ENCODE assay signal across 1 cellular context in genomic region chr20:38162149-38162548, GRCh38.
TF ChIP-seq lines count a peak whose summit lies in the region.

No MANE protein-coding gene starts in this region.

TF ChIP-seq in liver, 16 proteins besides CTCF, POLR2A, EP300 and RAD21:
- TF ChIP-seq EGR1 (IDR thresholded peaks at IDR 0.05; ENCODE audit: low read depth in 2 of 2) (peak; percentile 50 to 71), HNF4A (conservative IDR thresholded peaks at IDR 0.05) (peak; percentile 98 to 99), FOXA1 (IDR thresholded peaks at IDR 0.05) (no peak), FOXA2 (IDR thresholded peaks at IDR 0.05) (peak; percentile 22), NR2F2 (IDR thresholded peaks at IDR 0.05) (peak; percentile 87), SP1 (IDR thresholded peaks at IDR 0.05) (peak; percentile 81), ATF3 (IDR thresholded peaks at IDR 0.05) (peak; percentile 23), HNF4G (IDR thresholded peaks at IDR 0.05) (peak; percentile 91), RXRA (IDR thresholded peaks at IDR 0.05) (peak; percentile 90 to 92), GABPA (IDR thresholded peaks at IDR 0.05 in 1 of 2, conservative IDR thresholded peaks at IDR 0.05 in 1 of 2) (peak; percentile 19 to 31), TAF1 (conservative IDR thresholded peaks at IDR 0.05) (no peak), YY1 (IDR thresholded peaks at IDR 0.05) (peak; percentile 36), JUND (IDR thresholded peaks at IDR 0.05) (peak in 1 of 2 donors; percentile 61)
- TF ChIP-seq, protein P1, sequence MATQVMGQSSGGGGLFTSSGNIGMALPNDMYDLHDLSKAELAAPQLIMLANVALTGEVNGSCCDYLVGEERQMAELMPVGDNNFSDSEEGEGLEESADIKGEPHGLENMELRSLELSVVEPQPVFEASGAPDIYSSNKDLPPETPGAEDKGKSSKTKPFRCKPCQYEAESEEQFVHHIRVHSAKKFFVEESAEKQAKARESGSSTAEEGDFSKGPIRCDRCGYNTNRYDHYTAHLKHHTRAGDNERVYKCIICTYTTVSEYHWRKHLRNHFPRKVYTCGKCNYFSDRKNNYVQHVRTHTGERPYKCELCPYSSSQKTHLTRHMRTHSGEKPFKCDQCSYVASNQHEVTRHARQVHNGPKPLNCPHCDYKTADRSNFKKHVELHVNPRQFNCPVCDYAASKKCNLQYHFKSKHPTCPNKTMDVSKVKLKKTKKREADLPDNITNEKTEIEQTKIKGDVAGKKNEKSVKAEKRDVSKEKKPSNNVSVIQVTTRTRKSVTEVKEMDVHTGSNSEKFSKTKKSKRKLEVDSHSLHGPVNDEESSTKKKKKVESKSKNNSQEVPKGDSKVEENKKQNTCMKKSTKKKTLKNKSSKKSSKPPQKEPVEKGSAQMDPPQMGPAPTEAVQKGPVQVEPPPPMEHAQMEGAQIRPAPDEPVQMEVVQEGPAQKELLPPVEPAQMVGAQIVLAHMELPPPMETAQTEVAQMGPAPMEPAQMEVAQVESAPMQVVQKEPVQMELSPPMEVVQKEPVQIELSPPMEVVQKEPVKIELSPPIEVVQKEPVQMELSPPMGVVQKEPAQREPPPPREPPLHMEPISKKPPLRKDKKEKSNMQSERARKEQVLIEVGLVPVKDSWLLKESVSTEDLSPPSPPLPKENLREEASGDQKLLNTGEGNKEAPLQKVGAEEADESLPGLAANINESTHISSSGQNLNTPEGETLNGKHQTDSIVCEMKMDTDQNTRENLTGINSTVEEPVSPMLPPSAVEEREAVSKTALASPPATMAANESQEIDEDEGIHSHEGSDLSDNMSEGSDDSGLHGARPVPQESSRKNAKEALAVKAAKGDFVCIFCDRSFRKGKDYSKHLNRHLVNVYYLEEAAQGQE (IDR thresholded peaks at IDR 0.05), result no peak
- TF ChIP-seq, protein P2, sequence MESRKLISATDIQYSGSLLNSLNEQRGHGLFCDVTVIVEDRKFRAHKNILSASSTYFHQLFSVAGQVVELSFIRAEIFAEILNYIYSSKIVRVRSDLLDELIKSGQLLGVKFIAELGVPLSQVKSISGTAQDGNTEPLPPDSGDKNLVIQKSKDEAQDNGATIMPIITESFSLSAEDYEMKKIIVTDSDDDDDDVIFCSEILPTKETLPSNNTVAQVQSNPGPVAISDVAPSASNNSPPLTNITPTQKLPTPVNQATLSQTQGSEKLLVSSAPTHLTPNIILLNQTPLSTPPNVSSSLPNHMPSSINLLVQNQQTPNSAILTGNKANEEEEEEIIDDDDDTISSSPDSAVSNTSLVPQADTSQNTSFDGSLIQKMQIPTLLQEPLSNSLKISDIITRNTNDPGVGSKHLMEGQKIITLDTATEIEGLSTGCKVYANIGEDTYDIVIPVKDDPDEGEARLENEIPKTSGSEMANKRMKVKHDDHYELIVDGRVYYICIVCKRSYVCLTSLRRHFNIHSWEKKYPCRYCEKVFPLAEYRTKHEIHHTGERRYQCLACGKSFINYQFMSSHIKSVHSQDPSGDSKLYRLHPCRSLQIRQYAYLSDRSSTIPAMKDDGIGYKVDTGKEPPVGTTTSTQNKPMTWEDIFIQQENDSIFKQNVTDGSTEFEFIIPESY (IDR thresholded peaks at IDR 0.05), result peak; percentile 60
- TF ChIP-seq, protein P3, sequence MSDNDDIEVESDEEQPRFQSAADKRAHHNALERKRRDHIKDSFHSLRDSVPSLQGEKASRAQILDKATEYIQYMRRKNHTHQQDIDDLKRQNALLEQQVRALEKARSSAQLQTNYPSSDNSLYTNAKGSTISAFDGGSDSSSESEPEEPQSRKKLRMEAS (IDR thresholded peaks at IDR 0.05), result peak; percentile 92
